Comparison of ENCODE assay signal across 2 cellular contexts in genomic region chr2:127585270-127585807, GRCh38.
TF ChIP-seq lines count a peak whose summit lies in the region.

No MANE protein-coding gene starts in this region.

TF ChIP-seq in GM23338, 12 proteins besides CTCF, POLR2A, EP300 and RAD21:
- TF ChIP-seq JUNB (IDR thresholded peaks at IDR 0.05; ENCODE audit: unreplicated experiment) (no peak), ZNF114 (CRISPR knock-in tag; IDR thresholded peaks at IDR 0.05) (no peak), ZNF462 (CRISPR knock-in tag; IDR thresholded peaks at IDR 0.05) (no peak), STAT1 (IDR thresholded peaks at IDR 0.05; ENCODE audit: unreplicated experiment) (no peak), EZH2phosphoT487 (IDR thresholded peaks at IDR 0.05; ENCODE audit: unreplicated experiment) (no peak), ETS1 (IDR thresholded peaks at IDR 0.05) (no peak), CREB1 (CRISPR knock-in tag; IDR thresholded peaks at IDR 0.05; ENCODE audit: low read depth) (no peak), EZH2 (IDR thresholded peaks at IDR 0.05; ENCODE audit: low read depth, unreplicated experiment) (no peak), REST (IDR thresholded peaks at IDR 0.05; ENCODE audit: unreplicated experiment) (no peak), ZNF331 (CRISPR knock-in tag; IDR thresholded peaks at IDR 0.05; ENCODE audit: low read depth) (no peak), NANOG (IDR thresholded peaks at IDR 0.05; ENCODE audit: borderline replicate concordance) (no peak), POLR2AphosphoS5 (IDR thresholded peaks at IDR 0.05; ENCODE audit: low read depth) (no peak)

TF ChIP-seq in K562, 482 proteins besides CTCF, POLR2A, EP300 and RAD21:
- TF ChIP-seq THRB (CRISPR knock-in tag; conservative IDR thresholded peaks at IDR 0.05) = no peak
- no peak for TF ChIP-seq ZNF583 (CRISPR knock-in tag; IDR thresholded peaks at IDR 0.05)
- no peak for TF ChIP-seq RBM39 (optimal IDR thresholded peaks at IDR 0.05; ENCODE audit: low read depth, low read length)
- TF ChIP-seq HSF4 (CRISPR knock-in tag; IDR thresholded peaks at IDR 0.05; ENCODE audit: borderline replicate concordance) = no peak
- TF ChIP-seq C11orf30 (IDR thresholded peaks at IDR 0.05; ENCODE audit: low read depth) = peak; percentile 66
- TF ChIP-seq NFE2 (IDR thresholded peaks at IDR 0.05; ENCODE audit: low read depth) = peak; percentile 74
- TF ChIP-seq PHB2 (IDR thresholded peaks at IDR 0.05; ENCODE audit: low read depth) = no peak
- no peak for TF ChIP-seq SPI1 (IDR thresholded peaks at IDR 0.05; ENCODE audit: borderline replicate concordance, low read depth, low read length)
- no peak for TF ChIP-seq FOSL1 (tag; conservative IDR thresholded peaks at IDR 0.05)
- TF ChIP-seq DNMT1 (IDR thresholded peaks at IDR 0.05) = no peak
- TF ChIP-seq PKNOX1 (IDR thresholded peaks at IDR 0.05) = no peak
- TF ChIP-seq KDM5B (IDR thresholded peaks at IDR 0.05; ENCODE audit: insufficient replicate concordance, low read depth, low read length) = no peak
- peak; percentile 54 for TF ChIP-seq ZNF316 (IDR thresholded peaks at IDR 0.05)
- no peak for TF ChIP-seq SREBF1 (IDR thresholded peaks at IDR 0.05; ENCODE audit: borderline replicate concordance, low read depth, low read length)
- TF ChIP-seq MAFG (tag; conservative IDR thresholded peaks at IDR 0.05) = peak; percentile 77
- no peak for TF ChIP-seq YY1 (IDR thresholded peaks at IDR 0.05; ENCODE audit: borderline replicate concordance in 1 of 3, control insufficient read depth in 1 of 3, extremely low read depth in 1 of 3, insufficient read depth in 3 of 3, insufficient read length in 1 of 3, insufficient replicate concordance in 2 of 3, low read depth in 1 of 3, low read length in 2 of 3)
- TF ChIP-seq NFE2L1 (tag; IDR thresholded peaks at IDR 0.05; ENCODE audit: borderline replicate concordance, low read depth) = peak; percentile 12; the same call in 1 of the 2 replicates
TF ChIP-seq in K562: peak in this region for 5.
